ENCODE assay signal across 8 cellular contexts in genomic region chr10:100482181-100482833, GRCh38. TPM values are rescaled to one million over a fixed set of nuclear protein-coding genes. Genes with fewer than 3 reads are reported as not detected.
A peak's percentile ranks its signal among the peaks of the same experiment; 100 is the strongest.
DNase-seq lines count a peak whose midpoint lies in the region; ATAC-seq and TF ChIP-seq lines count a peak whose summit lies in the region.

No MANE protein-coding gene starts in this region.

- H3K4me3 Mint-ChIP-seq in T-helper 1 cell treated with Interleukin-12 subunit alpha and Interleukin-12 subunit beta and Interleukin-4 antibody, amounts not matched to agents 30 μg/mL and 1 μg/mL, for 36 hours: peak overlapping the region; percentile 70
- peak overlapping the region; percentile 79 for H3K4me3 Mint-ChIP-seq in progenitor cell of endocrine pancreas (ENCODE audit: low read depth)

- peaks cover 38% of the 10 kb centered on the region for H3K36me3 Mint-ChIP-seq in T-helper 1 cell treated with Interleukin-12 subunit alpha and Interleukin-12 subunit beta and Interleukin-4 antibody, amounts not matched to agents 30 μg/mL and 1 μg/mL, for 36 hours (ENCODE audit: low read depth)
- H3K36me3 Mint-ChIP-seq in progenitor cell of endocrine pancreas (ENCODE audit: insufficient read depth): peaks cover 11% of the 10 kb centered on the region

- H3K4me1 Mint-ChIP-seq in T-helper 1 cell treated with Interleukin-12 subunit alpha and Interleukin-12 subunit beta and Interleukin-4 antibody, amounts not matched to agents 30 μg/mL and 1 μg/mL, for 36 hours (ENCODE audit: low read depth): peaks cover 32% of the 10 kb centered on the region
- peaks cover 21% of the 10 kb centered on the region for H3K4me1 Mint-ChIP-seq in progenitor cell of endocrine pancreas (ENCODE audit: low read depth)

- H3K4me1 ChIP-seq in ascending aorta: peaks cover 0 to 13% of the 10 kb centered on the region in 2 donors
- peaks cover 3% of the 10 kb centered on the region for H3K4me1 ChIP-seq in right cardiac atrium (ENCODE audit: control insufficient read depth, insufficient read depth, low read length)

- H3K27me3 Mint-ChIP-seq in T-helper 1 cell treated with Interleukin-12 subunit alpha and Interleukin-12 subunit beta and Interleukin-4 antibody, amounts not matched to agents 30 μg/mL and 1 μg/mL, for 36 hours (ENCODE audit: low read depth): no peaks in the 10 kb centered on the region
- peaks cover 79% of the 10 kb centered on the region for H3K27me3 Mint-ChIP-seq in progenitor cell of endocrine pancreas

- DNase-seq in AG10803 (ENCODE audit: low read depth) (peak; percentile 70), NCI-H1048 (lab: John Stamatoyannopoulos, UW) (peak; percentile 31), ascending aorta (ENCODE audit: low spot score in 2 of 2) (peak in 1 of 2 donors; percentile 74), right cardiac atrium (peak; percentile 70 to 87 (median 86)), progenitor cell of endocrine pancreas (ENCODE audit: low spot score, unreplicated experiment) (peak; percentile 58), ureter (ENCODE audit: low spot score) (peak; percentile 65)

- ATAC-seq in GM19395 (IDR thresholded peaks at IDR 0.05; ENCODE audit: unreplicated experiment) (peak; percentile 39), right cardiac atrium (peak; percentile 85 to 90)

- no peak overlapping the region for H3K27ac Mint-ChIP-seq in T-helper 1 cell treated with Interleukin-12 subunit alpha and Interleukin-12 subunit beta and Interleukin-4 antibody, amounts not matched to agents 30 μg/mL and 1 μg/mL, for 36 hours
- peak overlapping the region; percentile 63 for H3K27ac Mint-ChIP-seq in progenitor cell of endocrine pancreas

- no peaks in the 10 kb centered on the region for H3K9me3 ChIP-seq in ascending aorta
- no peaks in the 10 kb centered on the region for H3K9me3 ChIP-seq in right cardiac atrium (ENCODE audit: control insufficient read depth, low read length)

- H3K27me3 ChIP-seq in ascending aorta (no peaks in the 10 kb centered on the region), right cardiac atrium (ENCODE audit: control insufficient read depth, insufficient read depth) (no peaks in the 10 kb centered on the region)

- under 1% methylated on average over 59 of the region's 59 CpGs for WGBS in right cardiac atrium

- H3K27ac ChIP-seq in ascending aorta (no peak overlapping the region), right cardiac atrium (ENCODE audit: low read length) (no peak overlapping the region)

- H3K9me3 Mint-ChIP-seq in T-helper 1 cell treated with Interleukin-12 subunit alpha and Interleukin-12 subunit beta and Interleukin-4 antibody, amounts not matched to agents 30 μg/mL and 1 μg/mL, for 36 hours: no peaks in the 10 kb centered on the region
- H3K9me3 Mint-ChIP-seq in progenitor cell of endocrine pancreas (ENCODE audit: low read depth): no peaks in the 10 kb centered on the region

- TF ChIP-seq CTCF in AG10803 (conservative IDR thresholded peaks at IDR 0.05; ENCODE audit: low read length) (peak; percentile 82), ascending aorta (IDR thresholded peaks at IDR 0.05) (peak; percentile 54 to 79 (median 77)), progenitor cell of endocrine pancreas (IDR thresholded peaks at IDR 0.05; ENCODE audit: unreplicated experiment) (peak; percentile 90)

- H3K4me3 ChIP-seq in AG10803 (ENCODE audit: low read length) (peak overlapping the region; percentile 52), ascending aorta (peak overlapping the region; percentile 55 to 78), right cardiac atrium (ENCODE audit: low read length) (peak overlapping the region; percentile 33)

- H3K36me3 ChIP-seq in ascending aorta: peaks cover 1 to 3% of the 10 kb centered on the region in 2 donors

- intact Hi-C loops in ascending aorta (cut with DNase I) (loop anchor here (2.0 kb wide), 1 partner anchor 36 kb away; the partner anchor contains the start of gene SEC31B), right cardiac atrium (cut with DNase I) (no loop called here)

RNA-seq across cellular contexts. Expression of gene WNT8B, which starts 19.5 kb away (rescaled TPM):
- total RNA-seq in ascending aorta: not detected
- total RNA-seq in right cardiac atrium: not detected
- not detected for polyA plus RNA-seq in right cardiac atrium
- 2.8 and 3.1 TPM in 2 replicates for total RNA-seq in progenitor cell of endocrine pancreas
- total RNA-seq in ureter: 0.99 TPM

RNA-seq across cellular contexts. Expression of gene SEC31B, which starts 37.4 kb away (rescaled TPM):
- 9.2 TPM for total RNA-seq in ascending aorta
- total RNA-seq in right cardiac atrium: 10 to 100 TPM in 1 of 4 donors, 1 to 10 TPM in 3; 6.7 to 10.2 (median 8.5) TPM
- 7.7 TPM for polyA plus RNA-seq in right cardiac atrium
- 24.0 and 25.5 TPM in 2 replicates for total RNA-seq in progenitor cell of endocrine pancreas
- total RNA-seq in ureter: 16.0 TPM

RNA-seq across cellular contexts. Expression of gene NDUFB8, which starts 47.4 kb away (rescaled TPM):
- total RNA-seq in ascending aorta (71.1 TPM), right cardiac atrium (100 to 1,000 TPM; 344 to 447 (median 412) TPM), progenitor cell of endocrine pancreas (159 and 167 TPM in 2 replicates), ureter (152 TPM)
- polyA plus RNA-seq in right cardiac atrium: 1,100 TPM

RNA-seq across cellular contexts. Expression of gene HIF1AN, which starts 53.4 kb away (rescaled TPM):
- total RNA-seq in ascending aorta (4.7 TPM), right cardiac atrium (10 to 100 TPM; 32.1 to 41.1 (median 35.5) TPM), progenitor cell of endocrine pancreas (67.3 and 74.5 TPM in 2 replicates), ureter (50.6 TPM)
- polyA plus RNA-seq in right cardiac atrium: 9.5 TPM
